33 cellular contexts compared by ENCODE assay signal in genomic region chr11:17183836-17184235, GRCh38.
"Had no signal": no experiment of that assay in that cellular context is flagged by ENCODE, and none has a peak within 500 bp of the region (broad histone marks: within the 10 kb centered on the region; RNA-seq: fewer than 3 reads in every experiment).

No MANE protein-coding gene starts in this region.

- ATAC-seq: activated CD8-positive, alpha-beta T cell treated with anti-CD3 and anti-CD28 coated beads for 36 hours; activated naive CD4-positive, alpha-beta T cell treated with anti-CD3 and anti-CD28 coated beads, Interleukin-2, amount 50 U/mL, for 72 hours; activated T-cell treated with anti-CD3 and anti-CD28 coated beads, Interleukin-2, amount 50 U/mL, for 4 hours; activated T-cell treated with anti-CD3 and anti-CD28 coated beads, Interleukin-2, amount 50 U/mL, for 72 hours; activated T-helper 17 cell treated with anti-CD3 and anti-CD28 coated beads, Interleukin-2, amount 50 U/mL, for 72 hours; body of pancreas had no signal

- H3K27ac ChIP-seq: adrenal gland, body of pancreas, brain microvascular endothelial cell, breast epithelium, VCaP had no signal

- H3K9me3 ChIP-seq: adrenal gland, body of pancreas, breast epithelium had no signal

- H3K4me3 ChIP-seq: adrenal gland, body of pancreas, breast epithelium had no signal

- H3K27me3 Mint-ChIP-seq: activated B cell treated with CpG ODN at 0.5 μM for 24 hours; activated CD4-positive, alpha-beta memory T cell treated with anti-CD3 and anti-CD28 coated beads for 36 hours; activated CD4-positive, alpha-beta T cell treated with anti-CD3 and anti-CD28 coated beads, Interleukin-2, amount 10 ng/mL, durations not matched to agents 24 days and 14 days; activated CD8-positive, alpha-beta T cell treated with anti-CD3 and anti-CD28 coated beads for 36 hours; activated naive CD8-positive, alpha-beta T cell treated with anti-CD3 and anti-CD28 coated beads for 36 hours; activated T-helper 17 cell treated with anti-CD3 and anti-CD28 coated beads, Interleukin-2, amount 50 U/mL, for 72 hours had no signal

- H3K4me3 Mint-ChIP-seq: activated B cell treated with CpG ODN at 0.5 μM for 24 hours; activated CD4-positive, alpha-beta memory T cell treated with anti-CD3 and anti-CD28 coated beads for 36 hours; activated CD4-positive, alpha-beta T cell treated with anti-CD3 and anti-CD28 coated beads, Interleukin-2, amount 10 ng/mL, durations not matched to agents 24 days and 14 days; activated CD8-positive, alpha-beta T cell treated with anti-CD3 and anti-CD28 coated beads for 36 hours; activated naive CD4-positive, alpha-beta T cell treated with anti-CD3 and anti-CD28 coated beads for 36 hours; activated naive CD8-positive, alpha-beta T cell treated with anti-CD3 and anti-CD28 coated beads for 36 hours; activated T-cell treated with anti-CD3 and anti-CD28 coated beads, Interleukin-2, amount 50 U/mL, for 4 hours; activated T-cell treated with anti-CD3 and anti-CD28 coated beads, Interleukin-2, amount 50 U/mL, for 72 hours; activated T-helper 1 cell treated with anti-CD3 and anti-CD28 coated beads, Interleukin-12 subunit alpha, Interleukin-12 subunit beta, Interleukin-2, Interleukin-4 antibody, amounts not matched to agents 30 ng/mL and 10 ng/mL and 1 ng/mL, durations not matched to agents 14 hours and 24 hours and 36 hours; activated T-helper 17 cell treated with anti-CD3 and anti-CD28 coated beads, Interleukin-2, amount 50 U/mL, for 72 hours; T-helper 2 cell treated with Interferon-gamma antibody and Interleukin-4, amounts not matched to agents 5 μg/mL and 100 μg/mL, for 36 hours had no signal

- DNase-seq: activated B cell treated with CpG ODN at 0.5 μM for 24 hours; activated CD4-positive, alpha-beta memory T cell treated with anti-CD3 and anti-CD28 coated beads for 36 hours; activated CD4-positive, alpha-beta T cell treated with anti-CD3 and anti-CD28 coated beads for 4 hours; activated CD4-positive, alpha-beta T cell treated with anti-CD3 and anti-CD28 coated beads, Interleukin-2, amount 10 ng/mL, durations not matched to agents 24 days and 14 days; activated CD4-positive, alpha-beta T cell treated with anti-CD3 and anti-CD28 coated beads, Interleukin-2, amount 50 U/mL, for 1 hour; activated CD4-positive, alpha-beta T cell treated with anti-CD3 and anti-CD28 coated beads, Interleukin-2, amount 50 U/mL, for 4 hours; activated CD4-positive, CD25-positive, alpha-beta regulatory T cell treated with anti-CD3 and anti-CD28 coated beads, Interleukin-2, amount 50 U/mL, for 72 hours; activated CD8-positive, alpha-beta memory T cell treated with anti-CD3 and anti-CD28 coated beads, Interleukin-2, amount 50 U/mL, for 4 hours; activated CD8-positive, alpha-beta T cell treated with anti-CD3 and anti-CD28 coated beads for 36 hours; activated effector memory CD4-positive, alpha-beta T cell treated with anti-CD3 and anti-CD28 coated beads, Interleukin-2, amount 50 U/mL, for 16 hours; activated gamma-delta T cell treated with Interleukin-2 at 50 U/mL for 16 hours; activated naive CD4-positive, alpha-beta T cell; activated naive CD4-positive, alpha-beta T cell treated with anti-CD3 and anti-CD28 coated beads for 36 hours; activated naive CD4-positive, alpha-beta T cell treated with anti-CD3 and anti-CD28 coated beads, Interleukin-2, amount 50 U/mL, for 16 hours; activated naive CD8-positive, alpha-beta T cell treated with anti-CD3 and anti-CD28 coated beads for 36 hours; activated T-cell treated with anti-CD3 and anti-CD28 coated beads for 4 hours; activated T-cell treated with anti-CD3 and anti-CD28 coated beads, Interleukin-2, amount 50 U/mL, for 1 hour; activated T-cell treated with anti-CD3 and anti-CD28 coated beads, Interleukin-2, amount 50 U/mL, for 4 hours; activated T-cell treated with anti-CD3 and anti-CD28 coated beads, Interleukin-2, amount 50 U/mL, for 72 hours; adrenal gland; amniotic stem cell; aorta; body of pancreas; brain microvascular endothelial cell; central memory CD4-positive, alpha-beta T cell; T-helper 2 cell; T-helper 9 cell had no signal

- H3K4me1 Mint-ChIP-seq: activated B cell treated with CpG ODN at 0.5 μM for 24 hours had no signal

- H3K36me3 ChIP-seq: adrenal gland, brain microvascular endothelial cell, breast epithelium had no signal

- H3K36me3 Mint-ChIP-seq: activated CD4-positive, alpha-beta memory T cell treated with anti-CD3 and anti-CD28 coated beads for 36 hours; activated naive CD4-positive, alpha-beta T cell treated with anti-CD3 and anti-CD28 coated beads, Interleukin-2, amount 50 U/mL, for 72 hours had no signal

- H3K27me3 ChIP-seq: adrenal gland, body of pancreas, brain microvascular endothelial cell, breast epithelium had no signal

- H3K27ac Mint-ChIP-seq: activated B cell treated with CpG ODN at 0.5 μM for 24 hours; activated CD4-positive, alpha-beta memory T cell treated with anti-CD3 and anti-CD28 coated beads for 36 hours; activated CD4-positive, alpha-beta T cell treated with anti-CD3 and anti-CD28 coated beads, Interleukin-2, amount 10 ng/mL, durations not matched to agents 24 days and 14 days; activated CD8-positive, alpha-beta T cell treated with anti-CD3 and anti-CD28 coated beads for 36 hours; activated naive CD4-positive, alpha-beta T cell treated with anti-CD3 and anti-CD28 coated beads for 36 hours; activated naive CD4-positive, alpha-beta T cell treated with anti-CD3 and anti-CD28 coated beads, Interleukin-2, amount 50 U/mL, for 72 hours; activated naive CD8-positive, alpha-beta T cell treated with anti-CD3 and anti-CD28 coated beads for 36 hours; activated T-cell treated with anti-CD3 and anti-CD28 coated beads, Interleukin-2, amount 50 U/mL, for 72 hours; activated T-helper 1 cell treated with anti-CD3 and anti-CD28 coated beads, Interleukin-12 subunit alpha, Interleukin-12 subunit beta, Interleukin-2, Interleukin-4 antibody, amounts not matched to agents 30 ng/mL and 10 ng/mL and 1 ng/mL, durations not matched to agents 14 hours and 24 hours and 36 hours; activated T-helper 17 cell treated with anti-CD3 and anti-CD28 coated beads, Interleukin-2, amount 50 U/mL, for 72 hours; T-helper 2 cell treated with Interferon-gamma antibody and Interleukin-4, amounts not matched to agents 5 μg/mL and 100 μg/mL, for 36 hours had no signal

- H3K4me1 ChIP-seq: adrenal gland, body of pancreas, breast epithelium had no signal

- H3K9me3 Mint-ChIP-seq: activated B cell treated with CpG ODN at 0.5 μM for 24 hours; activated CD4-positive, alpha-beta memory T cell treated with anti-CD3 and anti-CD28 coated beads for 36 hours; activated CD4-positive, alpha-beta T cell treated with anti-CD3 and anti-CD28 coated beads, Interleukin-2, amount 10 ng/mL, durations not matched to agents 24 days and 14 days; activated CD8-positive, alpha-beta T cell treated with anti-CD3 and anti-CD28 coated beads for 36 hours; activated naive CD4-positive, alpha-beta T cell treated with anti-CD3 and anti-CD28 coated beads for 36 hours; activated naive CD4-positive, alpha-beta T cell treated with anti-CD3 and anti-CD28 coated beads, Interleukin-2, amount 50 U/mL, for 72 hours; activated naive CD8-positive, alpha-beta T cell treated with anti-CD3 and anti-CD28 coated beads for 36 hours; activated T-cell treated with anti-CD3 and anti-CD28 coated beads, Interleukin-2, amount 50 U/mL, for 4 hours; activated T-cell treated with anti-CD3 and anti-CD28 coated beads, Interleukin-2, amount 50 U/mL, for 72 hours; activated T-helper 1 cell treated with anti-CD3 and anti-CD28 coated beads, Interleukin-12 subunit alpha, Interleukin-12 subunit beta, Interleukin-2, Interleukin-4 antibody, amounts not matched to agents 30 ng/mL and 10 ng/mL and 1 ng/mL, durations not matched to agents 14 hours and 24 hours and 36 hours; activated T-helper 17 cell treated with anti-CD3 and anti-CD28 coated beads, Interleukin-2, amount 50 U/mL, for 72 hours; T-helper 2 cell treated with Interferon-gamma antibody and Interleukin-4, amounts not matched to agents 5 μg/mL and 100 μg/mL, for 36 hours had no signal
